Comparison of ENCODE assay signal across 8 cellular contexts in the genomic region with DNA sequence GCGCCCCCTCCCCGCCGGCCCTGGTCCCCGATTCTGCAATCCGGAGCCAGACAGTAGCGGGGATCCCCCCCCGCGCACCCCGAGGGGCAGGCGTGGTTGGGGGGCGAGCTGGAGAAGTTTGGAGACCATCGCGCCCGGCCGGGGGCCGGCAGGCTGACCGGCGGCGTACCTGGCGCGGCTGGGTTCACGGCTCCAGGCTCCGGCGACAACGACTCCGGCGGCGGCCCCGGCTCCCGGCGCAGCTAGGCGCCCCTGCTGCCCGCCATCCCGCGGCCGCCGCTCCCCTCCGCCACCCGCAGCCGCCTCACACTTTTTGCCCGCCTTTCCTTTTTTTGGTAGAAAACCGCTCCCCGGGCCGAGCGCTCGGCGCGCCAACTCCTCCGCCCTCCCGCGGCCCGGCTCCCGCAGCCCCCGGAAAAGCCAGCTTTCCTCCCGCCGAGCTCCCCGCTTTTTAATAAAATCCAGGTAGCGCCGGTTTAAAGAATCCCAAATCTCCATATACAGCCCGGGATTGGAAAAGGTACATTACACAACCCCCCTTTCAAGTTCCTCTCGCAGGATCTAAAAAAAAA. TPM values are rescaled to one million over a fixed set of nuclear protein-coding genes. Genes with fewer than 3 reads are reported as not detected.
A peak's percentile ranks its signal among the peaks of the same experiment; 100 is the strongest.
DNase-seq lines count a peak whose midpoint lies in the region; ATAC-seq and TF ChIP-seq lines count a peak whose summit lies in the region.

Gene TNRC18, minus strand, starts transcription at position 563 of the 572 bp plus-strand sequence. CDS start 2,588 bp downstream, outside the sequence.

- H3K4me3 ChIP-seq in esophagus (ENCODE audit: low read depth in 1 of 2, low read length in 2 of 2), result peak within 1 kb of the TSS; percentile 78 to 88

- no peak for ATAC-seq in activated CD4-positive, alpha-beta T cell treated with anti-CD3 and anti-CD28 coated beads for 36 hours
- no peak for ATAC-seq in natural killer cell treated with Interleukin-12 subunit alpha and Interleukin-12 subunit beta and Interleukin-15 and Interleukin-18, amount 100 ng/mL, for 72 hours
- ATAC-seq in HG02970 (IDR thresholded peaks at IDR 0.05; ENCODE audit: low FRiP score, unreplicated experiment), result no peak

- POLR2A ChIA-PET in activated CD4-positive, alpha-beta T cell treated with anti-CD3 and anti-CD28 coated beads for 36 hours (lab: Charles Lee), result interaction anchor here (0.6 to 0.7 kb wide), 2 partner anchors 8 to 54 kb away, joined by 4 to 5 read pairs; no protein-coding TSS in a partner anchor

- no peaks in the 10 kb centered on the region for H3K27me3 ChIP-seq in esophagus (ENCODE audit: control insufficient read depth in 1 of 2, insufficient read depth in 2 of 2, low read length in 2 of 2)

- H3K9me3 Mint-ChIP-seq in activated CD4-positive, alpha-beta T cell treated with anti-CD3 and anti-CD28 coated beads for 36 hours (ENCODE audit: low read depth), result no peaks in the 10 kb centered on the region
- no peaks in the 10 kb centered on the region for H3K9me3 Mint-ChIP-seq in natural killer cell treated with Interleukin-12 subunit alpha and Interleukin-12 subunit beta and Interleukin-15 and Interleukin-18, amount 100 ng/mL, for 72 hours

- intact Hi-C loops in activated CD4-positive, alpha-beta T cell treated with anti-CD3 and anti-CD28 coated beads for 36 hours (cut with DNase I, micrococcal nuclease), result loop anchor here in 1 of 2 experiments (5.0 kb wide), 1 partner anchor 849 kb away; the partner anchor contains the start of gene CYTH3

- H3K4me1 ChIP-seq in esophagus (ENCODE audit: control insufficient read depth in 2 of 2, insufficient read depth in 2 of 2, low read length in 1 of 2), result peaks cover 4 to 10% of the 10 kb centered on the region in 2 donors

- CTCF ChIA-PET in activated CD4-positive, alpha-beta T cell treated with anti-CD3 and anti-CD28 coated beads for 36 hours (lab: Charles Lee), result interaction anchor here (0.8 kb wide), 1 partner anchor 184 kb away, joined by 4 read pairs; no protein-coding TSS in a partner anchor

- peak within 1 kb of the TSS; percentile 62 for H3K4me3 Mint-ChIP-seq in activated CD4-positive, alpha-beta T cell treated with anti-CD3 and anti-CD28 coated beads for 36 hours
- H3K4me3 Mint-ChIP-seq in natural killer cell treated with Interleukin-12 subunit alpha and Interleukin-12 subunit beta and Interleukin-15 and Interleukin-18, amount 100 ng/mL, for 72 hours, result peak within 1 kb of the TSS; percentile 84

- H3K27me3 Mint-ChIP-seq in activated CD4-positive, alpha-beta T cell treated with anti-CD3 and anti-CD28 coated beads for 36 hours, result peaks cover 58% of the 10 kb centered on the region
- peaks cover 18 to 30% of the 10 kb centered on the region in 2 donors for H3K27me3 Mint-ChIP-seq in natural killer cell treated with Interleukin-12 subunit alpha and Interleukin-12 subunit beta and Interleukin-15 and Interleukin-18, amount 100 ng/mL, for 72 hours

- peak; percentile 43 for DNase-seq in activated CD4-positive, alpha-beta T cell treated with anti-CD3 and anti-CD28 coated beads for 36 hours
- DNase-seq in activated CD4-positive, alpha-beta T cell treated with anti-CD3 and anti-CD28 coated beads for 1 hour, result no peak
- no peak for DNase-seq in natural killer cell treated with Interleukin-12 subunit alpha and Interleukin-12 subunit beta and Interleukin-15 and Interleukin-18, amount 100 ng/mL, for 72 hours (ENCODE audit: low spot score)
- DNase-seq in epidermal melanocyte (ENCODE audit: insufficient read length, low spot score) (no peak), activated gamma-delta T cell treated with Interleukin-2 at 50 U/mL for 16 hours (no peak)

- no peaks in the 10 kb centered on the region for H3K36me3 Mint-ChIP-seq in activated CD4-positive, alpha-beta T cell treated with anti-CD3 and anti-CD28 coated beads for 36 hours (ENCODE audit: low read depth)
- H3K36me3 Mint-ChIP-seq in natural killer cell treated with Interleukin-12 subunit alpha and Interleukin-12 subunit beta and Interleukin-15 and Interleukin-18, amount 100 ng/mL, for 72 hours, result no peaks in the 10 kb centered on the region

- 0% methylated on average over 30 to 61 of the region's 61 CpGs for WGBS in esophagus, 2 donors

- TF ChIP-seq CTCF in VCaP (conservative IDR thresholded peaks at IDR 0.05), result 0 out of 2 replicates have a peak, but pooled peaks have one; percentile 1

- H3K27ac ChIP-seq in VCaP, result peak within 1 kb of the TSS; percentile 100
- peak within 1 kb of the TSS; percentile 99 for H3K27ac ChIP-seq in esophagus (ENCODE audit: low read depth in 2 of 2, low read length in 1 of 2)

- H3K27ac Mint-ChIP-seq in activated CD4-positive, alpha-beta T cell treated with anti-CD3 and anti-CD28 coated beads for 36 hours, result no peak within 1 kb of the TSS
- peak within 1 kb of the TSS in 1 of 2 donors; percentile 37 for H3K27ac Mint-ChIP-seq in natural killer cell treated with Interleukin-12 subunit alpha and Interleukin-12 subunit beta and Interleukin-15 and Interleukin-18, amount 100 ng/mL, for 72 hours

- H3K36me3 ChIP-seq in esophagus (ENCODE audit: control insufficient read depth in 2 of 2, insufficient read depth in 2 of 2, low read length in 1 of 2), result peaks cover 0 to 5% of the 10 kb centered on the region in 2 donors

- no peaks in the 10 kb centered on the region for H3K9me3 ChIP-seq in esophagus (ENCODE audit: control insufficient read depth in 2 of 2, insufficient read depth in 1 of 2, low read depth in 1 of 2, low read length in 1 of 2)

- peaks cover 36% of the 10 kb centered on the region for H3K4me1 Mint-ChIP-seq in activated CD4-positive, alpha-beta T cell treated with anti-CD3 and anti-CD28 coated beads for 36 hours
- peaks cover 5 to 29% of the 10 kb centered on the region in 2 donors for H3K4me1 Mint-ChIP-seq in natural killer cell treated with Interleukin-12 subunit alpha and Interleukin-12 subunit beta and Interleukin-15 and Interleukin-18, amount 100 ng/mL, for 72 hours (ENCODE audit: low read depth in 2 of 2)

RNA-seq across cellular contexts. Expression of gene TNRC18, which starts in this region (rescaled TPM):
- 10 to 100 TPM; 39.4 to 48.6 TPM for total RNA-seq in activated CD4-positive, alpha-beta T cell treated with anti-CD3 and anti-CD28 coated beads for 36 hours
- 10 to 100 TPM; 18.0 to 34.0 TPM for polyA plus RNA-seq in esophagus
- 10 to 100 TPM; 81.2 to 87.6 TPM for total RNA-seq in natural killer cell treated with Interleukin-12 subunit alpha and Interleukin-12 subunit beta and Interleukin-15 and Interleukin-18, amount 100 ng/mL, for 72 hours
